In genomic region chr11:102158151-102158734, GRCh38 we compare ENCODE assay signal across 22 cellular contexts. TPM values are rescaled to one million over a fixed set of nuclear protein-coding genes. Genes with fewer than 3 reads are reported as not detected.
DNase-seq lines count a peak whose midpoint lies in the region; FAIRE-seq and TF ChIP-seq lines count a peak whose summit lies in the region.
"Had no signal": no experiment of that assay in that cellular context is flagged by ENCODE, and none has a peak within 500 bp of the region (broad histone marks: within the 10 kb centered on the region; RNA-seq: fewer than 3 reads in every experiment).

No MANE protein-coding gene starts in this region.

- peaks cover 0 to 93% (median 19%) of the 10 kb centered on the region in 4 donors for H3K4me1 ChIP-seq in tibial artery

- H3K9ac ChIP-seq in SK-N-MC (ENCODE audit: insufficient read length), result no peak overlapping the region

- peaks cover 2% of the 10 kb centered on the region; the same call in 1 of the 2 replicates for H3K36me3 ChIP-seq in SK-N-MC (ENCODE audit: insufficient read depth, low read length)
- H3K36me3 ChIP-seq in tibial artery, result peaks cover 0 to 6% (median 3%) of the 10 kb centered on the region in 3 donors
- H3K36me3 ChIP-seq: neutrophil, right lobe of liver had no signal

- H3K27ac ChIP-seq in SK-N-MC, result 0 out of 2 replicates have a peak overlapping the region, but pooled peaks have one; percentile 10
- peak overlapping the region; percentile 22 to 58 for H3K27ac ChIP-seq in tibial artery
- H3K27ac ChIP-seq: brain microvascular endothelial cell, neutrophil, right lobe of liver had no signal

- peak overlapping the region; percentile 19 for H3K4me3 Mint-ChIP-seq in HFFc6
- H3K4me3 Mint-ChIP-seq: activated T-cell treated with anti-CD3 and anti-CD28 coated beads, Interleukin-2, amount 50 U/mL, for 24 hours; T-cell had no signal

- H3K36me3 Mint-ChIP-seq in HFFc6 (ENCODE audit: low read depth), result peaks cover 28% of the 10 kb centered on the region
- H3K36me3 Mint-ChIP-seq: T-cell had no signal

- intact Hi-C loops in tibial artery (cut with DNase I; ENCODE audit: low total_unique reads), result no loop called here

- no peak for FAIRE-seq in frontal cortex (lab: Jason Lieb, UNC)
- FAIRE-seq: islet of Langerhans had no signal

- H3K27me3 ChIP-seq in tibial artery, result no peaks in the 10 kb centered on the region
- H3K27me3 ChIP-seq: brain microvascular endothelial cell, neutrophil, right lobe of liver had no signal

- no peaks in the 10 kb centered on the region for H3K27me3 Mint-ChIP-seq in HFFc6 (ENCODE audit: insufficient read depth)

- peak overlapping the region; percentile 47 for H3K27ac Mint-ChIP-seq in HFFc6
- H3K27ac Mint-ChIP-seq: activated T-cell treated with anti-CD3 and anti-CD28 coated beads, Interleukin-2, amount 50 U/mL, for 24 hours; T-cell had no signal

- peak; percentile 43 for DNase-seq in HFFc6
- no peak for DNase-seq in SK-N-MC (ENCODE audit: low read depth, low spot score)
- peak; percentile 60 for DNase-seq in iris pigment epithelial cell (ENCODE audit: low read depth)
- no peak for DNase-seq in tibial artery
- no peak for DNase-seq in NCI-H82 (lab: John Stamatoyannopoulos, UW)
- no peak for DNase-seq in stimulated activated CD4-positive, alpha-beta T cell treated with anti-CD3 and anti-CD28 coated beads, Interleukin-1b, Interleukin-23, amount 100 ng/mL, for 48 hours
- no peak for DNase-seq in frontal cortex (ENCODE audit: low spot score in 2 of 2)
- DNase-seq: activated CD4-positive, alpha-beta T cell treated with anti-CD3 and anti-CD28 coated beads, Interleukin-2, amount 50 U/mL, for 48 hours; activated naive CD4-positive, alpha-beta T cell treated with anti-CD3 and anti-CD28 coated beads, Interleukin-2, amount 50 U/mL, for 16 hours; activated T-cell treated with anti-CD3 and anti-CD28 coated beads, Interleukin-2, amount 50 U/mL, for 24 hours; brain microvascular endothelial cell; H7; head of caudate nucleus; midbrain; NCI-H2171 treated with DMSO at 0.1 percent for 48 hours; NCI-H748 treated with DMSO at 0.1 percent for 48 hours; right lobe of liver; RPMI8226; substantia nigra; T-cell had no signal

- H3K9me3 ChIP-seq in SK-N-MC (ENCODE audit: low read depth, low read length), result no peaks in the 10 kb centered on the region
- no peaks in the 10 kb centered on the region for H3K9me3 ChIP-seq in tibial artery
- H3K9me3 ChIP-seq: neutrophil, right lobe of liver had no signal

- H3K9me3 Mint-ChIP-seq in HFFc6, result no peaks in the 10 kb centered on the region
- H3K9me3 Mint-ChIP-seq: activated T-cell treated with anti-CD3 and anti-CD28 coated beads, Interleukin-2, amount 50 U/mL, for 24 hours; T-cell had no signal

- TF ChIP-seq CTCF in HFFc6 (IDR thresholded peaks at IDR 0.05) (no peak), tibial artery (IDR thresholded peaks at IDR 0.05) (no peak)

- peaks cover 68% of the 10 kb centered on the region for H3K4me1 Mint-ChIP-seq in HFFc6 (ENCODE audit: low read depth)
- H3K4me1 Mint-ChIP-seq: T-cell had no signal

- no peak overlapping the region for H3K4me3 ChIP-seq in SK-N-MC
- no peak overlapping the region for H3K4me3 ChIP-seq in tibial artery
- H3K4me3 ChIP-seq: right lobe of liver had no signal

RNA-seq across cellular contexts. Expression of gene YAP1, which starts 48.0 kb away (rescaled TPM):
- 100 to 1,000 TPM; 120 to 159 (median 133) TPM for total RNA-seq in HFFc6 (2021; fragmentation: NEBNext Ultra II Directional; extraction: Animal tissue kit (Norgen Biotek cat#: 25700))
- 11.0 TPM for total RNA-seq in frontal cortex

Comparison
In these comparisons a context has a peak if more than half of its experiments do, and no peak if none do; other contexts are left out.
1. DNase-seq: peak in HFFc6 (single experiment) and iris pigment epithelial cell (single experiment); none in SK-N-MC (single experiment), tibial artery (0 of 2), NCI-H82 (single experiment), stimulated activated CD4-positive, alpha-beta T cell treated with anti-CD3 and anti-CD28 coated beads, Interleukin-1b, Interleukin-23, amount 100 ng/mL, for 48 hours (single experiment) and frontal cortex (0 of 2).
2. RNA of gene YAP1, which starts 48.0 kb away (total RNA-seq): 120 to 159 TPM in HFFc6; 11.0 TPM in frontal cortex (single experiment); every median in the first group is over 10 times any median in the second.